ENCODE assay signal across 1 cellular context in the genomic region with DNA sequence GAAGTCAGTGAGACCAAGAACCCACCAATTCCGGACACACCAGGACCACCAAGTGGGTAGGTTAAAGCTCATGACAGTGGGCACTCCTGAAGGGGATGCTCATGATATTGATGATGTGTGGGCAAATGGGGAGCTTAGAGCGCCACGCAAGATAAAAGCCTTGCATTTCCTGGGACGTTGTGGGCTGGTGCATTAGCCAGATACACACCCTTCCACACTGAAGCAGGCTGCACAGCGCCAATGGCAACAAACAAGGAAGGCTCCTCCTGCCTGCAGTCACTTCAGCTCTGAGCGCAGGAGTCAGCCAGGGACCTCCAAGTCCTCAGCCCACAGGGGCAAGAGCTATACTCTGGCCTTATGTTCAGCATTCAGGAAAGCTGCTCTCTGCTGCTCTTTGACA.
TF ChIP-seq lines count a peak whose summit lies in the region.

No MANE protein-coding gene starts in this region.

TF ChIP-seq in WTC11, 78 proteins besides CTCF, POLR2A, EP300 and RAD21:
- TF ChIP-seq ZNF396 (CRISPR knock-in tag; IDR thresholded peaks at IDR 0.05; ENCODE audit: borderline replicate concordance) (no peak), IRF2 (CRISPR knock-in tag; IDR thresholded peaks at IDR 0.05; ENCODE audit: borderline replicate concordance, low read depth) (no peak), ZNF423 (CRISPR knock-in tag; IDR thresholded peaks at IDR 0.05) (no peak), RELA (CRISPR knock-in tag; IDR thresholded peaks at IDR 0.05; ENCODE audit: borderline replicate concordance) (no peak), ATF1 (CRISPR knock-in tag; IDR thresholded peaks at IDR 0.05) (no peak)
- TF ChIP-seq, protein P1, sequence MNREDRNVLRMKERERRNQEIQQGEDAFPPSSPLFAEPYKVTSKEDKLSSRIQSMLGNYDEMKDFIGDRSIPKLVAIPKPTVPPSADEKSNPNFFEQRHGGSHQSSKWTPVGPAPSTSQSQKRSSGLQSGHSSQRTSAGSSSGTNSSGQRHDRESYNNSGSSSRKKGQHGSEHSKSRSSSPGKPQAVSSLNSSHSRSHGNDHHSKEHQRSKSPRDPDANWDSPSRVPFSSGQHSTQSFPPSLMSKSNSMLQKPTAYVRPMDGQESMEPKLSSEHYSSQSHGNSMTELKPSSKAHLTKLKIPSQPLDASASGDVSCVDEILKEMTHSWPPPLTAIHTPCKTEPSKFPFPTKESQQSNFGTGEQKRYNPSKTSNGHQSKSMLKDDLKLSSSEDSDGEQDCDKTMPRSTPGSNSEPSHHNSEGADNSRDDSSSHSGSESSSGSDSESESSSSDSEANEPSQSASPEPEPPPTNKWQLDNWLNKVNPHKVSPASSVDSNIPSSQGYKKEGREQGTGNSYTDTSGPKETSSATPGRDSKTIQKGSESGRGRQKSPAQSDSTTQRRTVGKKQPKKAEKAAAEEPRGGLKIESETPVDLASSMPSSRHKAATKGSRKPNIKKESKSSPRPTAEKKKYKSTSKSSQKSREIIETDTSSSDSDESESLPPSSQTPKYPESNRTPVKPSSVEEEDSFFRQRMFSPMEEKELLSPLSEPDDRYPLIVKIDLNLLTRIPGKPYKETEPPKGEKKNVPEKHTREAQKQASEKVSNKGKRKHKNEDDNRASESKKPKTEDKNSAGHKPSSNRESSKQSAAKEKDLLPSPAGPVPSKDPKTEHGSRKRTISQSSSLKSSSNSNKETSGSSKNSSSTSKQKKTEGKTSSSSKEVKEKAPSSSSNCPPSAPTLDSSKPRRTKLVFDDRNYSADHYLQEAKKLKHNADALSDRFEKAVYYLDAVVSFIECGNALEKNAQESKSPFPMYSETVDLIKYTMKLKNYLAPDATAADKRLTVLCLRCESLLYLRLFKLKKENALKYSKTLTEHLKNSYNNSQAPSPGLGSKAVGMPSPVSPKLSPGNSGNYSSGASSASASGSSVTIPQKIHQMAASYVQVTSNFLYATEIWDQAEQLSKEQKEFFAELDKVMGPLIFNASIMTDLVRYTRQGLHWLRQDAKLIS (CRISPR knock-in tag; IDR thresholded peaks at IDR 0.05; ENCODE audit: borderline replicate concordance) = no peak
- TF ChIP-seq, protein P2, sequence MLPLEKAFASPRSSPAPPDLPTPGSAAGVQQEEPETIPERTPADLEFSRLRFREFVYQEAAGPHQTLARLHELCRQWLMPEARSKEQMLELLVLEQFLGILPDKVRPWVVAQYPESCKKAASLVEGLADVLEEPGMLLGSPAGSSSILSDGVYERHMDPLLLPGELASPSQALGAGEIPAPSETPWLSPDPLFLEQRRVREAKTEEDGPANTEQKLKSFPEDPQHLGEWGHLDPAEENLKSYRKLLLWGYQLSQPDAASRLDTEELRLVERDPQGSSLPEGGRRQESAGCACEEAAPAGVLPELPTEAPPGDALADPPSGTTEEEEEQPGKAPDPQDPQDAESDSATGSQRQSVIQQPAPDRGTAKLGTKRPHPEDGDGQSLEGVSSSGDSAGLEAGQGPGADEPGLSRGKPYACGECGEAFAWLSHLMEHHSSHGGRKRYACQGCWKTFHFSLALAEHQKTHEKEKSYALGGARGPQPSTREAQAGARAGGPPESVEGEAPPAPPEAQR (CRISPR knock-in tag; IDR thresholded peaks at IDR 0.05) = no peak
- TF ChIP-seq, protein P3, sequence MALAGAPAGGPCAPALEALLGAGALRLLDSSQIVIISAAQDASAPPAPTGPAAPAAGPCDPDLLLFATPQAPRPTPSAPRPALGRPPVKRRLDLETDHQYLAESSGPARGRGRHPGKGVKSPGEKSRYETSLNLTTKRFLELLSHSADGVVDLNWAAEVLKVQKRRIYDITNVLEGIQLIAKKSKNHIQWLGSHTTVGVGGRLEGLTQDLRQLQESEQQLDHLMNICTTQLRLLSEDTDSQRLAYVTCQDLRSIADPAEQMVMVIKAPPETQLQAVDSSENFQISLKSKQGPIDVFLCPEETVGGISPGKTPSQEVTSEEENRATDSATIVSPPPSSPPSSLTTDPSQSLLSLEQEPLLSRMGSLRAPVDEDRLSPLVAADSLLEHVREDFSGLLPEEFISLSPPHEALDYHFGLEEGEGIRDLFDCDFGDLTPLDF (CRISPR knock-in tag; IDR thresholded peaks at IDR 0.05) = no peak
- TF ChIP-seq, protein P4, sequence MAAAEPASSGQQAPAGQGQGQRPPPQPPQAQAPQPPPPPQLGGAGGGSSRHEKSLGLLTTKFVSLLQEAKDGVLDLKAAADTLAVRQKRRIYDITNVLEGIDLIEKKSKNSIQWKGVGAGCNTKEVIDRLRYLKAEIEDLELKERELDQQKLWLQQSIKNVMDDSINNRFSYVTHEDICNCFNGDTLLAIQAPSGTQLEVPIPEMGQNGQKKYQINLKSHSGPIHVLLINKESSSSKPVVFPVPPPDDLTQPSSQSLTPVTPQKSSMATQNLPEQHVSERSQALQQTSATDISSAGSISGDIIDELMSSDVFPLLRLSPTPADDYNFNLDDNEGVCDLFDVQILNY (CRISPR knock-in tag; IDR thresholded peaks at IDR 0.05) = no peak
- TF ChIP-seq, protein P5, sequence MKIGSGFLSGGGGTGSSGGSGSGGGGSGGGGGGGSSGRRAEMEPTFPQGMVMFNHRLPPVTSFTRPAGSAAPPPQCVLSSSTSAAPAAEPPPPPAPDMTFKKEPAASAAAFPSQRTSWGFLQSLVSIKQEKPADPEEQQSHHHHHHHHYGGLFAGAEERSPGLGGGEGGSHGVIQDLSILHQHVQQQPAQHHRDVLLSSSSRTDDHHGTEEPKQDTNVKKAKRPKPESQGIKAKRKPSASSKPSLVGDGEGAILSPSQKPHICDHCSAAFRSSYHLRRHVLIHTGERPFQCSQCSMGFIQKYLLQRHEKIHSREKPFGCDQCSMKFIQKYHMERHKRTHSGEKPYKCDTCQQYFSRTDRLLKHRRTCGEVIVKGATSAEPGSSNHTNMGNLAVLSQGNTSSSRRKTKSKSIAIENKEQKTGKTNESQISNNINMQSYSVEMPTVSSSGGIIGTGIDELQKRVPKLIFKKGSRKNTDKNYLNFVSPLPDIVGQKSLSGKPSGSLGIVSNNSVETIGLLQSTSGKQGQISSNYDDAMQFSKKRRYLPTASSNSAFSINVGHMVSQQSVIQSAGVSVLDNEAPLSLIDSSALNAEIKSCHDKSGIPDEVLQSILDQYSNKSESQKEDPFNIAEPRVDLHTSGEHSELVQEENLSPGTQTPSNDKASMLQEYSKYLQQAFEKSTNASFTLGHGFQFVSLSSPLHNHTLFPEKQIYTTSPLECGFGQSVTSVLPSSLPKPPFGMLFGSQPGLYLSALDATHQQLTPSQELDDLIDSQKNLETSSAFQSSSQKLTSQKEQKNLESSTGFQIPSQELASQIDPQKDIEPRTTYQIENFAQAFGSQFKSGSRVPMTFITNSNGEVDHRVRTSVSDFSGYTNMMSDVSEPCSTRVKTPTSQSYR (CRISPR knock-in tag; IDR thresholded peaks at IDR 0.05) = no peak
- TF ChIP-seq, protein P6, sequence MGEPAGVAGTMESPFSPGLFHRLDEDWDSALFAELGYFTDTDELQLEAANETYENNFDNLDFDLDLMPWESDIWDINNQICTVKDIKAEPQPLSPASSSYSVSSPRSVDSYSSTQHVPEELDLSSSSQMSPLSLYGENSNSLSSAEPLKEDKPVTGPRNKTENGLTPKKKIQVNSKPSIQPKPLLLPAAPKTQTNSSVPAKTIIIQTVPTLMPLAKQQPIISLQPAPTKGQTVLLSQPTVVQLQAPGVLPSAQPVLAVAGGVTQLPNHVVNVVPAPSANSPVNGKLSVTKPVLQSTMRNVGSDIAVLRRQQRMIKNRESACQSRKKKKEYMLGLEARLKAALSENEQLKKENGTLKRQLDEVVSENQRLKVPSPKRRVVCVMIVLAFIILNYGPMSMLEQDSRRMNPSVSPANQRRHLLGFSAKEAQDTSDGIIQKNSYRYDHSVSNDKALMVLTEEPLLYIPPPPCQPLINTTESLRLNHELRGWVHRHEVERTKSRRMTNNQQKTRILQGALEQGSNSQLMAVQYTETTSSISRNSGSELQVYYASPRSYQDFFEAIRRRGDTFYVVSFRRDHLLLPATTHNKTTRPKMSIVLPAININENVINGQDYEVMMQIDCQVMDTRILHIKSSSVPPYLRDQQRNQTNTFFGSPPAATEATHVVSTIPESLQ (CRISPR knock-in tag; IDR thresholded peaks at IDR 0.05) = no peak
TF ChIP-seq in WTC11: peak in this region for 0.
